ENCODE assay signal across 8 cellular contexts in genomic region chr7:92447239-92448184, GRCh38. TPM values are rescaled to one million over a fixed set of nuclear protein-coding genes. Genes with fewer than 3 reads are reported as not detected.
DNase-seq lines count a peak whose midpoint lies in the region; ATAC-seq and TF ChIP-seq lines count a peak whose summit lies in the region.

Gene GATAD1 (plus strand): TSS chr7:92447482. CDS start chr7:92447730, 248 bp downstream.

- ATAC-seq in DND-41 (ENCODE audit: insufficient read depth, low read depth) (peak; percentile 86), GM21717 (IDR thresholded peaks at IDR 0.05; ENCODE audit: unreplicated experiment) (peak; percentile 90), Panc1 (peak; percentile 99)
- peak; percentile 84 to 89 for ATAC-seq in activated T-cell treated with anti-CD3 and anti-CD28 coated beads, Interleukin-2, amount 50 U/mL, for 4 hours

- POLR2A ChIA-PET in Panc1 (lab: Charles Lee), result interaction anchor here (0.6 to 1.0 kb wide), 4 partner anchors 73 to 1460 kb away, joined by 3 to 7 read pairs (median 4); partner anchors contain the start of genes PEX1 and RBM48

- H3K27me3 ChIP-seq in DND-41 (ENCODE audit: insufficient read depth, low read length, poor library complexity) (no peaks in the 10 kb centered on the region), Panc1 (ENCODE audit: control insufficient read depth, insufficient read depth, low read length) (no peaks in the 10 kb centered on the region), esophagus (ENCODE audit: control insufficient read depth in 1 of 2, insufficient read depth in 2 of 2, low read length in 2 of 2) (no peaks in the 10 kb centered on the region), muscle layer of colon (ENCODE audit: control insufficient read depth in 1 of 2, insufficient read depth in 2 of 2, low read length in 2 of 2) (no peaks in the 10 kb centered on the region)

- H3K27ac ChIP-seq in DND-41 (ENCODE audit: low read length) (peak within 1 kb of the TSS; percentile 90), Panc1 (ENCODE audit: low read length) (peak within 1 kb of the TSS; percentile 89), esophagus (ENCODE audit: low read depth in 2 of 2, low read length in 1 of 2) (peak within 1 kb of the TSS; percentile 86 to 92), muscle layer of colon (ENCODE audit: low read depth, low read length) (peak within 1 kb of the TSS; percentile 97)

- H3K27me3 Mint-ChIP-seq in activated T-cell treated with anti-CD3 and anti-CD28 coated beads, Interleukin-2, amount 50 U/mL, for 4 hours (ENCODE audit: low read depth), result no peaks in the 10 kb centered on the region

- TF ChIP-seq CTCF in DND-41 (IDR thresholded peaks at IDR 0.05; ENCODE audit: borderline replicate concordance, extremely low read depth, low read length, poor library complexity, severe bottlenecking), result peak; percentile 94
- peak; percentile 93 for TF ChIP-seq CTCF in Panc1 (IDR thresholded peaks at IDR 0.05)

- DNase-seq in DND-41 (peak; percentile 84), KBM-7 (peak; percentile 93), Panc1 (ENCODE audit: low read depth, low spot score) (peak; percentile 84)
- peak; percentile 69 for DNase-seq in activated T-cell treated with anti-CD3 and anti-CD28 coated beads, Interleukin-2, amount 50 U/mL, for 4 hours
- peak; percentile 64 for DNase-seq in stimulated activated CD8-positive, alpha-beta memory T cell treated with anti-CD3 and anti-CD28 coated beads, Interleukin-7, amount 100 ng/mL, for 24 hours (ENCODE audit: low read depth)

- in situ Hi-C loops in KBM-7 (cut with MboI; ENCODE audit: low pct_unique_long_range_greater_than_20kb, low sequenced_read_pairs), result no loop called here
- in situ Hi-C loops in Panc1 (cut with HindIII; ENCODE audit: low pct_unique_long_range_greater_than_20kb, low sequenced_read_pairs), result no loop called here

- peaks cover 12% of the 10 kb centered on the region for H3K36me3 ChIP-seq in DND-41 (ENCODE audit: insufficient read depth, low read length)
- peaks cover 24% of the 10 kb centered on the region for H3K36me3 ChIP-seq in Panc1 (ENCODE audit: control insufficient read depth, insufficient read depth, low read length)
- H3K36me3 ChIP-seq in esophagus (ENCODE audit: control insufficient read depth in 2 of 2, insufficient read depth in 2 of 2, low read length in 1 of 2), result peaks cover 5 to 9% of the 10 kb centered on the region in 2 donors
- peaks cover 25% of the 10 kb centered on the region for H3K36me3 ChIP-seq in muscle layer of colon (ENCODE audit: insufficient read depth, low read length)

- H3K9me3 ChIP-seq in DND-41 (ENCODE audit: insufficient read depth, low read length, severe bottlenecking) (no peaks in the 10 kb centered on the region), Panc1 (ENCODE audit: control insufficient read depth, insufficient read depth, low read depth, low read length) (no peaks in the 10 kb centered on the region), esophagus (ENCODE audit: control insufficient read depth in 2 of 2, insufficient read depth in 1 of 2, low read depth in 1 of 2, low read length in 1 of 2) (no peaks in the 10 kb centered on the region), muscle layer of colon (ENCODE audit: low read length) (no peaks in the 10 kb centered on the region)

- peak within 1 kb of the TSS; percentile 99 for H3K9ac ChIP-seq in DND-41 (ENCODE audit: low read depth, low read length)
- H3K9ac ChIP-seq in muscle layer of colon (ENCODE audit: low read length), result peak within 1 kb of the TSS; percentile 72

- H2AFZ ChIP-seq in DND-41 (ENCODE audit: low read depth, low read length), result peak within 1 kb of the TSS; percentile 87

- H3K9me3 Mint-ChIP-seq in activated T-cell treated with anti-CD3 and anti-CD28 coated beads, Interleukin-2, amount 50 U/mL, for 4 hours, result no peaks in the 10 kb centered on the region

- peaks cover 10% of the 10 kb centered on the region for H3K4me1 Mint-ChIP-seq in activated T-cell treated with anti-CD3 and anti-CD28 coated beads, Interleukin-2, amount 50 U/mL, for 4 hours (ENCODE audit: low read depth)

- intact Hi-C loops in Panc1 (cut with micrococcal nuclease; ENCODE audit: unreplicated experiment), result loop anchor here (1.0 to 10.0 kb wide), 3 partner anchors 23 to 313 kb away; partner anchors contain the start of genes CYP51A1 and LRRD1

- H3K4me1 ChIP-seq in DND-41 (ENCODE audit: insufficient read depth, low read length) (peaks cover 21% of the 10 kb centered on the region), Panc1 (ENCODE audit: control insufficient read depth, insufficient read depth, low read length) (peaks cover 7% of the 10 kb centered on the region), esophagus (ENCODE audit: control insufficient read depth in 2 of 2, insufficient read depth in 2 of 2, low read length in 1 of 2) (peaks cover 0 to 2% of the 10 kb centered on the region in 2 donors), muscle layer of colon (ENCODE audit: insufficient read depth, low read length) (peaks cover 10% of the 10 kb centered on the region)

- H3K36me3 Mint-ChIP-seq in activated T-cell treated with anti-CD3 and anti-CD28 coated beads, Interleukin-2, amount 50 U/mL, for 4 hours (ENCODE audit: insufficient read depth), result peaks cover 6% of the 10 kb centered on the region

- H3K79me2 ChIP-seq in DND-41 (ENCODE audit: insufficient read depth, low read length), result no peaks in the 10 kb centered on the region

- CTCF ChIA-PET in Panc1 (lab: Charles Lee), result interaction anchor here (0.5 to 3.0 kb wide), 12 partner anchors 10 to 397 kb away, joined by 3 to 29 read pairs (median 3); partner anchors contain the start of genes ANKIB1, KRIT1, PEX1 and RBM48

- WGBS in esophagus, 2 donors, result 1% methylated on average over 66 to 91 of the region's 91 CpGs

- no TSS peak for BruUV-seq in Panc1 (replicated peaks; lab: Mats Ljungman, UMichigan)

- H4K20me1 ChIP-seq in DND-41 (ENCODE audit: insufficient read depth, low read length), result no peaks in the 10 kb centered on the region

- peak within 1 kb of the TSS; percentile 85 for H3K4me3 Mint-ChIP-seq in activated T-cell treated with anti-CD3 and anti-CD28 coated beads, Interleukin-2, amount 50 U/mL, for 4 hours

- peak within 1 kb of the TSS; percentile 64 for H3K4me2 ChIP-seq in DND-41 (ENCODE audit: insufficient read depth, low read length)

- peak within 1 kb of the TSS; percentile 54 to 82; a peak in 3 of 4 replicates for H3K4me3 ChIP-seq in DND-41 (ENCODE audit: low read depth in 1 of 2, low read length in 2 of 2)
- H3K4me3 ChIP-seq in Panc1 (ENCODE audit: low read depth in 2 of 2, low read length in 2 of 2), result peak within 1 kb of the TSS; percentile 72 to 99
- H3K4me3 ChIP-seq in esophagus (ENCODE audit: low read depth in 1 of 2, low read length in 2 of 2), result peak within 1 kb of the TSS; percentile 87 to 89
- H3K4me3 ChIP-seq in muscle layer of colon (ENCODE audit: low read depth in 1 of 2, low read length in 2 of 2), result peak within 1 kb of the TSS; percentile 87 to 93

RNA-seq across cellular contexts. Expression of gene GATAD1, which starts in this region (rescaled TPM):
- total RNA-seq in Panc1 (2021; ENCODE audit: unreplicated experiment), result 27.0 TPM
- 13.1 TPM for polyA plus RNA-seq in Panc1 (2012; ENCODE audit: insufficient read length)
- 10 to 100 TPM in 2 of 3 donors, 1 to 10 TPM in 1; 8.4 to 12.2 (median 10.4) TPM for total RNA-seq in activated T-cell treated with anti-CD3 and anti-CD28 coated beads, Interleukin-2, amount 50 U/mL, for 4 hours
- 10 to 100 TPM; 10.6 to 12.2 TPM for polyA plus RNA-seq in esophagus

Comparison
In these comparisons a context has a peak if more than half of its experiments do, and no peak if none do; other contexts are left out.
1. Peak in every context shown above with its lines: DNase-seq, ATAC-seq, H3K4me3 ChIP-seq and H3K27ac ChIP-seq.